7 cellular contexts compared by ENCODE assay signal in genomic region chr6:89818977-89819335, GRCh38. TPM values are rescaled to one million over a fixed set of nuclear protein-coding genes. Genes with fewer than 3 reads are reported as not detected.
DNase-seq lines count a peak whose midpoint lies in the region; ATAC-seq and TF ChIP-seq lines count a peak whose summit lies in the region.

No MANE protein-coding gene starts in this region.

- H2AFZ ChIP-seq in GM23248 (peak overlapping the region; percentile 99), osteoblast (ENCODE audit: low read length) (peak overlapping the region; percentile 100)

- peak overlapping the region; percentile 86 for H3K4me2 ChIP-seq in GM23248 (ENCODE audit: unreplicated experiment)
- H3K4me2 ChIP-seq in osteoblast (ENCODE audit: insufficient read depth, low read length) = peak overlapping the region; percentile 99

- H3K27me3 ChIP-seq in GM23248 (replicated peaks; ENCODE audit: insufficient read depth) (no peaks in the 10 kb centered on the region), osteoblast (ENCODE audit: insufficient read depth, low read length) (no peaks in the 10 kb centered on the region)

- H3K4me1 Mint-ChIP-seq in activated CD4-positive, alpha-beta memory T cell treated with anti-CD3 and anti-CD28 coated beads, Interleukin-2, amount 10 ng/mL, durations not matched to agents 7 days and 5 days = peaks cover 35% of the 10 kb centered on the region

- no peaks in the 10 kb centered on the region for H3K9me3 Mint-ChIP-seq in activated CD4-positive, alpha-beta memory T cell treated with anti-CD3 and anti-CD28 coated beads, Interleukin-2, amount 10 ng/mL, durations not matched to agents 7 days and 5 days

- H3K9me2 ChIP-seq in GM23248 (ENCODE audit: insufficient read depth) = no peaks in the 10 kb centered on the region

- peak overlapping the region; percentile 89 for H3K27ac Mint-ChIP-seq in activated CD4-positive, alpha-beta memory T cell treated with anti-CD3 and anti-CD28 coated beads, Interleukin-2, amount 10 ng/mL, durations not matched to agents 7 days and 5 days

- no peaks in the 10 kb centered on the region for H3K36me3 ChIP-seq in GM23248 (ENCODE audit: low read depth)
- no peaks in the 10 kb centered on the region for H3K36me3 ChIP-seq in osteoblast (ENCODE audit: insufficient read depth, low read length)

- H3K4me1 ChIP-seq in GM23248 (ENCODE audit: insufficient read depth) = peaks cover 11% of the 10 kb centered on the region
- H3K4me1 ChIP-seq in osteoblast (ENCODE audit: insufficient read depth, low read length) = peaks cover 5% of the 10 kb centered on the region

- in situ Hi-C loops in GM23248 (cut with MboI) = no loop called here

- WGBS in GM23248 (ENCODE audit: low coverage in 1 of 2, low lambda C conversion rate in 2 of 2, missing lambda C conversion rate in 2 of 2), 2 experiments = 1 to 2% methylated on average over 14 of the region's 14 CpGs

- TF ChIP-seq CTCF in osteoblast (IDR thresholded peaks at IDR 0.05; ENCODE audit: extremely low read depth, low read depth, low read length) = no peak

- H3K27ac ChIP-seq in GM23248 = peak overlapping the region; percentile 71
- peak overlapping the region; percentile 90 for H3K27ac ChIP-seq in osteoblast (ENCODE audit: low read depth, low read length)

- H3F3A ChIP-seq in GM23248 (ENCODE audit: insufficient read depth) = no peaks in the 10 kb centered on the region

- H4K20me1 ChIP-seq in GM23248 (ENCODE audit: insufficient read depth) = no peaks in the 10 kb centered on the region
- peaks cover 12% of the 10 kb centered on the region for H4K20me1 ChIP-seq in osteoblast (ENCODE audit: insufficient read depth, low read length)

- H3K79me2 ChIP-seq in GM23248 (ENCODE audit: insufficient read depth) (peaks cover 62% of the 10 kb centered on the region), osteoblast (ENCODE audit: insufficient read depth, low read length) (peaks cover 51% of the 10 kb centered on the region)

- POLR2A ChIA-PET in activated CD4-positive, alpha-beta memory T cell treated with anti-CD3 and anti-CD28 coated beads, Interleukin-2, amount 10 ng/mL, durations not matched to agents 7 days and 5 days (lab: Charles Lee) = interaction anchor here (0.7 to 4.7 kb wide), 19 partner anchors 8 to 656 kb away, joined by 3 to 160 read pairs (median 5); partner anchors contain the start of genes CASP8AP2 and LYRM2

- H3K9me3 ChIP-seq in GM23248 (ENCODE audit: low read depth) (no peaks in the 10 kb centered on the region), osteoblast (ENCODE audit: low read depth, low read length) (no peaks in the 10 kb centered on the region)

- peaks cover 13% of the 10 kb centered on the region for H3K36me3 Mint-ChIP-seq in activated CD4-positive, alpha-beta memory T cell treated with anti-CD3 and anti-CD28 coated beads, Interleukin-2, amount 10 ng/mL, durations not matched to agents 7 days and 5 days (ENCODE audit: low read depth)

- no peaks in the 10 kb centered on the region for H3K27me3 Mint-ChIP-seq in activated CD4-positive, alpha-beta memory T cell treated with anti-CD3 and anti-CD28 coated beads, Interleukin-2, amount 10 ng/mL, durations not matched to agents 7 days and 5 days

- DNase-seq in GM23248 (peak; percentile 56), Kasumi-1 (lab: John Stamatoyannopoulos, UW) (peak; percentile 58 to 77), glomerular visceral epithelial cell (ENCODE audit: extremely low spot score) (peak; percentile 38), osteoblast (ENCODE audit: insufficient read length, low spot score, missing footprints) (no peak), NCI-H2029 (lab: John Stamatoyannopoulos, UW) (no peak)
- DNase-seq in activated CD4-positive, alpha-beta memory T cell treated with anti-CD3 and anti-CD28 coated beads, Interleukin-2, amount 10 ng/mL, durations not matched to agents 7 days and 5 days = no peak

- H3K4me3 ChIP-seq in GM23248 (peak overlapping the region; percentile 94), osteoblast (ENCODE audit: insufficient read depth, low read length) (peak overlapping the region; percentile 95)

- CTCF ChIA-PET in activated CD4-positive, alpha-beta memory T cell treated with anti-CD3 and anti-CD28 coated beads, Interleukin-2, amount 10 ng/mL, durations not matched to agents 7 days and 5 days (lab: Charles Lee) = interaction anchor here (0.7 to 3.0 kb wide), 6 partner anchors 9 to 493 kb away, joined by 3 to 38 read pairs (median 4); partner anchors contain the start of gene CASP8AP2

- ATAC-seq in GM18502 (IDR thresholded peaks at IDR 0.05; ENCODE audit: poor library complexity, unreplicated experiment) = peak; percentile 32

- peak overlapping the region; percentile 85 for H3K9ac ChIP-seq in GM23248

- peak overlapping the region; percentile 88 for H3K4me3 Mint-ChIP-seq in activated CD4-positive, alpha-beta memory T cell treated with anti-CD3 and anti-CD28 coated beads, Interleukin-2, amount 10 ng/mL, durations not matched to agents 7 days and 5 days

RNA-seq across cellular contexts. Expression of gene MDN1, which starts 0.6 kb away (rescaled TPM):
- 14.9 and 16.9 TPM in 2 replicates for total RNA-seq in GM23248 (2014; rRNA removed; shearing (Covaris generic))
- polyA plus RNA-seq in GM23248 (2016; fragmentation: Nextera tagmentation; extraction: Ambion mirVana) = 5.7 and 6.2 TPM in 2 replicates
- 10 to 100 TPM; 38.2 to 39.4 TPM for total RNA-seq in activated CD4-positive, alpha-beta memory T cell treated with anti-CD3 and anti-CD28 coated beads, Interleukin-2, amount 10 ng/mL, durations not matched to agents 7 days and 5 days
- total RNA-seq in osteoblast = 21.2 and 21.4 TPM in 2 replicates

RNA-seq across cellular contexts. Expression of gene CASP8AP2, which starts 10.7 kb away (rescaled TPM):
- total RNA-seq in GM23248 (2014; rRNA removed; shearing (Covaris generic)) = 8.5 and 9.3 TPM in 2 replicates
- polyA plus RNA-seq in GM23248 (2016; fragmentation: Nextera tagmentation; extraction: Ambion mirVana) = 16.5 and 20.4 TPM in 2 replicates
- 10 to 100 TPM; 37.5 to 39.0 TPM for total RNA-seq in activated CD4-positive, alpha-beta memory T cell treated with anti-CD3 and anti-CD28 coated beads, Interleukin-2, amount 10 ng/mL, durations not matched to agents 7 days and 5 days
- total RNA-seq in osteoblast = 13.0 and 14.4 TPM in 2 replicates

Comparison
In these comparisons a context has a peak if more than half of its experiments do, and no peak if none do; other contexts are left out.
1. DNase-seq: peak in GM23248 (single experiment), Kasumi-1 (2 of 2) and glomerular visceral epithelial cell (single experiment); none in activated CD4-positive, alpha-beta memory T cell treated with anti-CD3 and anti-CD28 coated beads, Interleukin-2, amount 10 ng/mL, durations not matched to agents 7 days and 5 days (single experiment), osteoblast (single experiment) and NCI-H2029 (single experiment).